ENCODE assay signal across 33 cellular contexts in genomic region chr1:4928186-4928585, GRCh38.
DNase-seq lines count a peak whose midpoint lies in the region; ATAC-seq, FAIRE-seq and TF ChIP-seq lines count a peak whose summit lies in the region.
"Had no signal": no experiment of that assay in that cellular context is flagged by ENCODE, and none has a peak within 500 bp of the region (broad histone marks: within the 10 kb centered on the region; RNA-seq: fewer than 3 reads in every experiment).

No MANE protein-coding gene starts in this region.

- DNase-seq in HepG2 (ENCODE audit: low spot score) (no peak), right lobe of liver (no peak), IMR-90 (no peak), K562 (ENCODE audit: extremely low read depth in 1 of 4, low spot score in 3 of 4) (no peak), osteoblast (ENCODE audit: insufficient read length, low spot score, missing footprints) (no peak), ovary (no peak)
- DNase-seq: 8988T; ACHN; AML-193; BE2C; C1 segment of cervical spinal cord; Caco-2; Calu3; CD4-positive, alpha-beta memory T cell; CD4-positive, alpha-beta T cell; CD4-positive, CD25-positive, alpha-beta regulatory T cell; CD8-positive, alpha-beta memory T cell; CD8-positive, alpha-beta T cell; COR-L47; DMS 273 treated with DMSO at 0.1 percent for 48 hours; DMS153; DMS53; DMS79; DMS79 treated with DMSO at 0.1 percent for 48 hours; DND-41; EL had no signal

- POLR2A ChIA-PET in HepG2 (lab: Yijun Ruan, JAX): no interaction called here
- POLR2A ChIA-PET in IMR-90 (lab: Charles Lee; ENCODE audit: unreplicated experiment): no interaction called here
- POLR2A ChIA-PET in K562 (lab: Yijun Ruan, JAX): interaction anchor here (0.6 to 0.8 kb wide), 2 partner anchors 37 to 60 kb away, joined by 3 read pairs; no protein-coding TSS in a partner anchor

- no peak overlapping the region for H4K5ac ChIP-seq in IMR-90 (ENCODE audit: low read depth, low read length)

- no peak overlapping the region for H3K56ac ChIP-seq in IMR-90 (ENCODE audit: extremely low read depth, insufficient read depth, low read length)

- H3K9me3 ChIP-seq in HepG2 (ENCODE audit: low read length): peaks cover 37% of the 10 kb centered on the region
- H3K9me3 ChIP-seq in right lobe of liver: no peaks in the 10 kb centered on the region
- peaks cover 41% of the 10 kb centered on the region for H3K9me3 ChIP-seq in IMR-90 (ENCODE audit: control insufficient read depth, insufficient read depth, low read length)
- no peaks in the 10 kb centered on the region; the same call in 1 of the 2 replicates for H3K9me3 ChIP-seq in K562 (replicated peaks; ENCODE audit: control insufficient read depth, insufficient read depth, low read depth, low read length)
- H3K9me3 ChIP-seq in osteoblast (ENCODE audit: low read depth, low read length): no peaks in the 10 kb centered on the region
- no peaks in the 10 kb centered on the region for H3K9me3 ChIP-seq in ovary
- H3K9me3 ChIP-seq: A549; BE2C; BLaER1; BLaER1 treated with 17β-estradiol and CSF1 and Interleukin-3, amounts not matched to agents 10 nM and 100 nM; Caco-2 had no signal

- no peak overlapping the region for H3K4ac ChIP-seq in IMR-90 (ENCODE audit: low read depth, low read length)

- H2AFZ ChIP-seq in HepG2 (ENCODE audit: low read length): no peak overlapping the region
- no peak overlapping the region for H2AFZ ChIP-seq in IMR-90 (replicated peaks; ENCODE audit: low read length, poor library complexity)
- H2AFZ ChIP-seq in K562 (ENCODE audit: low read depth, low read length): no peak overlapping the region
- H2AFZ ChIP-seq in osteoblast (ENCODE audit: low read length): no peak overlapping the region

- no peak overlapping the region for H2BK5ac ChIP-seq in IMR-90 (ENCODE audit: low read depth, low read length, poor library complexity, severe bottlenecking)

- no peaks in the 10 kb centered on the region for H3K79me1 ChIP-seq in IMR-90 (ENCODE audit: low read depth in 1 of 2, low read length in 2 of 2)

- H2BK120ac ChIP-seq in IMR-90 (ENCODE audit: low read depth, low read length): no peak overlapping the region

- CTCF ChIA-PET in HepG2 (lab: Yijun Ruan, JAX; ENCODE audit: low intra/inter-chr PET ratio, low total read pairs) (no interaction called here), IMR-90 (lab: Yijun Ruan, JAX) (no interaction called here), K562 (lab: Yijun Ruan, JAX; ENCODE audit: low intra/inter-chr PET ratio) (no interaction called here)

- in situ Hi-C loops in HepG2 (cut with HindIII; ENCODE audit: extremely low pct_ligation_motif_present, low pct_unique_long_range_greater_than_20kb) (no loop called here), IMR-90 (cut with MboI; ENCODE audit: low sequenced_read_pairs) (no loop called here), K562 (cut with MboI) (no loop called here)

- TF ChIP-seq CTCF in HepG2 (CRISPR knock-in tag; IDR thresholded peaks at IDR 0.05): no peak
- TF ChIP-seq CTCF in right lobe of liver (IDR thresholded peaks at IDR 0.05): no peak
- no peak for TF ChIP-seq CTCF in IMR-90 (conservative IDR thresholded peaks at IDR 0.05; ENCODE audit: low read depth, low read length)
- no peak for TF ChIP-seq CTCF in K562 (IDR thresholded peaks at IDR 0.05 in 2 of 3, conservative IDR thresholded peaks at IDR 0.05 in 1 of 3; ENCODE audit: insufficient read depth in 2 of 3, low read depth in 1 of 3, low read length in 3 of 3)
- no peak for TF ChIP-seq CTCF in osteoblast (IDR thresholded peaks at IDR 0.05; ENCODE audit: extremely low read depth, low read depth, low read length)
- TF ChIP-seq CTCF in ovary (IDR thresholded peaks at IDR 0.05): no peak

- dilution Hi-C loops in IMR-90 (cut with HindIII; ENCODE audit: low sequenced_read_pairs, unreplicated experiment): no loop called here

- H4K91ac ChIP-seq in IMR-90 (ENCODE audit: insufficient read depth, low read depth, low read length): no peak overlapping the region

- H3K4me1 ChIP-seq in HepG2 (ENCODE audit: insufficient read depth, low read length) (no peaks in the 10 kb centered on the region), right lobe of liver (no peaks in the 10 kb centered on the region), IMR-90 (ENCODE audit: control insufficient read depth, insufficient read depth, low read length) (no peaks in the 10 kb centered on the region), K562 (replicated peaks in 1 of 2; ENCODE audit: control insufficient read depth in 2 of 2, insufficient read depth in 2 of 2, low read length in 2 of 2) (no peaks in the 10 kb centered on the region), osteoblast (ENCODE audit: insufficient read depth, low read length) (no peaks in the 10 kb centered on the region), ovary (ENCODE audit: insufficient read depth) (no peaks in the 10 kb centered on the region)
- H3K4me1 ChIP-seq: A549, BE2C, Caco-2 had no signal

- H3K27me3 ChIP-seq in HepG2 (ENCODE audit: control insufficient read depth in 1 of 2, insufficient read depth in 2 of 2, low read length in 2 of 2) (no peaks in the 10 kb centered on the region; a peak in 1 of 5 replicates), right lobe of liver (no peaks in the 10 kb centered on the region), IMR-90 (ENCODE audit: control insufficient read depth, insufficient read depth, low read length) (no peaks in the 10 kb centered on the region), K562 (ENCODE audit: control insufficient read depth in 2 of 2, insufficient read depth in 2 of 2, low read length in 2 of 2) (no peaks in the 10 kb centered on the region), osteoblast (ENCODE audit: insufficient read depth, low read length) (no peaks in the 10 kb centered on the region), ovary (no peaks in the 10 kb centered on the region)
- H3K27me3 ChIP-seq: BE2C; BLaER1; BLaER1 treated with 17β-estradiol and CSF1 and Interleukin-3, amounts not matched to agents 10 nM and 100 nM had no signal

- H2BK15ac ChIP-seq in IMR-90 (ENCODE audit: low read depth, low read length): no peak overlapping the region

- H3K4me3 ChIP-seq in HepG2 (replicated peaks in 1 of 3; ENCODE audit: insufficient read depth in 1 of 3, low read depth in 2 of 3, low read length in 3 of 3): no peak overlapping the region
- H3K4me3 ChIP-seq in right lobe of liver: no peak overlapping the region
- H3K4me3 ChIP-seq in IMR-90 (ENCODE audit: insufficient read depth, low read depth, low read length): no peak overlapping the region
- H3K4me3 ChIP-seq in K562: no peak overlapping the region
- no peak overlapping the region for H3K4me3 ChIP-seq in osteoblast (ENCODE audit: insufficient read depth, low read length)
- H3K4me3 ChIP-seq in ovary: no peak overlapping the region
- H3K4me3 ChIP-seq: A549; BLaER1; BLaER1 treated with 17β-estradiol and CSF1 and Interleukin-3, amounts not matched to agents 10 nM and 100 nM had no signal

- H3K9me1 ChIP-seq in IMR-90 (ENCODE audit: insufficient read depth, low read length) (no peaks in the 10 kb centered on the region), K562 (ENCODE audit: control insufficient read depth, insufficient read depth, low read length) (no peaks in the 10 kb centered on the region)

- H3K4me2 ChIP-seq in HepG2 (ENCODE audit: low read depth, low read length): no peak overlapping the region
- no peak overlapping the region for H3K4me2 ChIP-seq in IMR-90 (ENCODE audit: low read depth, low read length)
- H3K4me2 ChIP-seq in K562 (ENCODE audit: insufficient read depth, low read length): no peak overlapping the region
- H3K4me2 ChIP-seq in osteoblast (ENCODE audit: insufficient read depth, low read length): no peak overlapping the region
- H3K4me2 ChIP-seq: A549; BLaER1; BLaER1 treated with 17β-estradiol and CSF1 and Interleukin-3, amounts not matched to agents 10 nM and 100 nM had no signal

- 14% methylated on average over 4 of the region's 6 CpGs for whole genome bisulfite sequencing in HepG2 (ENCODE audit: low lambda C conversion rate)
- WGBS in right lobe of liver (ENCODE audit: insufficient coverage, low coverage, low lambda C conversion rate, missing lambda C conversion rate): 36% methylated on average over 5 of the region's 6 CpGs
- no CpG with 5 or more reads among the region's 6 CpGs for whole genome bisulfite sequencing in IMR-90 (ENCODE audit: extremely low coverage in 2 of 2, insufficient read length in 1 of 2), 2 experiments
- WGBS in K562 (ENCODE audit: insufficient coverage, low coverage, missing lambda C conversion rate): 3% methylated on average over 6 of the region's 6 CpGs
- 86 to 92% (median 91%) methylated on average over 6 of the region's 6 CpGs for WGBS in ovary, 3 donors

- TF ChIP-seq EP300 in HepG2 (IDR thresholded peaks at IDR 0.05; ENCODE audit: low read depth in 2 of 2, low read length in 2 of 2) (no peak), HepG2 (CRISPR knock-in tag; IDR thresholded peaks at IDR 0.05; ENCODE audit: borderline replicate concordance) (no peak), K562 (IDR thresholded peaks at IDR 0.05; ENCODE audit: low read length) (no peak), ovary (IDR thresholded peaks at IDR 0.05) (no peak)

- no peak overlapping the region for H2BK20ac ChIP-seq in IMR-90 (ENCODE audit: low read depth, low read length)

- BruUV-seq in HepG2 (replicated peaks; lab: Mats Ljungman, UMichigan) (no TSS peak), IMR-90 (replicated peaks; lab: Mats Ljungman, UMichigan) (no TSS peak), K562 (replicated peaks; lab: Mats Ljungman, UMichigan) (no TSS peak)

- no peak for FAIRE-seq in HepG2 (lab: Jason Lieb, UNC)
- FAIRE-seq in K562 (lab: Jason Lieb, UNC): no peak
- FAIRE-seq: A204.1, A549, D721Med had no signal

- no peak overlapping the region for H3K18ac ChIP-seq in IMR-90 (ENCODE audit: low read depth, low read length)

- H3K27ac ChIP-seq in HepG2 (ENCODE audit: extremely low read length, insufficient read depth, low read length) (no peak overlapping the region), right lobe of liver (no peak overlapping the region), IMR-90 (ENCODE audit: insufficient read depth, low read length) (no peak overlapping the region), K562 (ENCODE audit: extremely low read depth, low read depth, low read length) (no peak overlapping the region), osteoblast (ENCODE audit: low read depth, low read length) (no peak overlapping the region), ovary (no peak overlapping the region)
- H3K27ac ChIP-seq: 22Rv1; A549; BLaER1; BLaER1 treated with 17β-estradiol and CSF1 and Interleukin-3, amounts not matched to agents 10 nM and 100 nM; C4-2B had no signal

- H3K36me3 ChIP-seq in HepG2 (replicated peaks in 1 of 2; ENCODE audit: control insufficient read depth in 1 of 2, insufficient read depth in 2 of 2, low read length in 2 of 2) (no peaks in the 10 kb centered on the region), right lobe of liver (no peaks in the 10 kb centered on the region), IMR-90 (ENCODE audit: control insufficient read depth, insufficient read depth, low read length) (no peaks in the 10 kb centered on the region), K562 (ENCODE audit: control insufficient read depth, insufficient read depth, low read length) (no peaks in the 10 kb centered on the region), osteoblast (ENCODE audit: insufficient read depth, low read length) (no peaks in the 10 kb centered on the region), ovary (no peaks in the 10 kb centered on the region)
- H3K36me3 ChIP-seq: BE2C; BLaER1; BLaER1 treated with 17β-estradiol and CSF1 and Interleukin-3, amounts not matched to agents 10 nM and 100 nM had no signal

- H4K20me1 ChIP-seq in HepG2 (ENCODE audit: insufficient read depth, low read length): no peaks in the 10 kb centered on the region
- H4K20me1 ChIP-seq in IMR-90 (ENCODE audit: insufficient read depth, low read length): no peaks in the 10 kb centered on the region
- no peaks in the 10 kb centered on the region for H4K20me1 ChIP-seq in K562 (replicated peaks; ENCODE audit: control insufficient read depth, insufficient read depth, low read length)
- no peaks in the 10 kb centered on the region for H4K20me1 ChIP-seq in osteoblast (ENCODE audit: insufficient read depth, low read length)
- H4K20me1 ChIP-seq: BLaER1 had no signal

- no peak overlapping the region for H4K8ac ChIP-seq in IMR-90 (ENCODE audit: low read depth in 2 of 2, low read length in 2 of 2)

- TF ChIP-seq POLR2A in HepG2 (IDR thresholded peaks at IDR 0.05; ENCODE audit: insufficient read depth in 1 of 2, low read depth in 2 of 2, low read length in 2 of 2) (no peak), right lobe of liver (IDR thresholded peaks at IDR 0.05) (no peak), IMR-90 (IDR thresholded peaks at IDR 0.05; ENCODE audit: low read depth, low read length) (no peak), K562 (conservative IDR thresholded peaks at IDR 0.05) (no peak), ovary (IDR thresholded peaks at IDR 0.05) (no peak)

- H3K79me2 ChIP-seq in HepG2 (ENCODE audit: insufficient read depth, low read length): no peaks in the 10 kb centered on the region
- H3K79me2 ChIP-seq in K562 (ENCODE audit: control insufficient read depth, insufficient read depth, low read length): no peaks in the 10 kb centered on the region
- H3K79me2 ChIP-seq in osteoblast (ENCODE audit: insufficient read depth, low read length): no peaks in the 10 kb centered on the region

- no peak for TF ChIP-seq RAD21 in HepG2 (CRISPR knock-in tag; IDR thresholded peaks at IDR 0.05)
- TF ChIP-seq RAD21 in IMR-90 (IDR thresholded peaks at IDR 0.05; ENCODE audit: low read length): no peak
- no peak for TF ChIP-seq RAD21 in K562 (CRISPR knock-in tag; conservative IDR thresholded peaks at IDR 0.05 in 1 of 2, IDR thresholded peaks at IDR 0.05 in 1 of 2)

- H2AK5ac ChIP-seq in IMR-90 (ENCODE audit: low read depth, low read length): no peak overlapping the region

- no peak overlapping the region for H3K23ac ChIP-seq in IMR-90 (ENCODE audit: low read depth, low read length)

- H3K9ac ChIP-seq in HepG2 (ENCODE audit: insufficient read depth, low read depth, low read length) (no peak overlapping the region), IMR-90 (ENCODE audit: low read depth, low read length) (no peak overlapping the region), K562 (ENCODE audit: insufficient read depth in 1 of 2, low read depth in 2 of 2, low read length in 2 of 2) (no peak overlapping the region)
- H3K9ac ChIP-seq: BLaER1; BLaER1 treated with 17β-estradiol and CSF1 and Interleukin-3, amounts not matched to agents 10 nM and 100 nM had no signal

- intact Hi-C loops in HepG2 (cut with micrococcal nuclease; ENCODE audit: unreplicated experiment): no loop called here
- intact Hi-C loops in right lobe of liver (cut with DNase I): no loop called here
- intact Hi-C loops in IMR-90 (cut with micrococcal nuclease): no loop called here
- intact Hi-C loops in K562 (cut with micrococcal nuclease): no loop called here
- intact Hi-C loops in ovary (cut with DNase I): no loop called here

- ATAC-seq in HepG2 (no peak), right lobe of liver (no peak), IMR-90 (ENCODE audit: low read depth) (no peak), K562 (no peak)
- ATAC-seq: A549; CD8-positive, alpha-beta T cell had no signal

- no peak overlapping the region for H3K14ac ChIP-seq in IMR-90 (replicated peaks; ENCODE audit: low read depth, low read length)

- H2AK9ac ChIP-seq in IMR-90 (replicated peaks; ENCODE audit: low read depth, low read length, poor library complexity): no peak overlapping the region

Comparison
In these comparisons a context has a peak if more than half of its experiments do, and no peak if none do; other contexts are left out.
1. Of the 241 proteins assayed by ChIP-seq in both HepG2 and K562: peak only in HepG2: none; only in K562: none; in both: CEBPB; in neither: 239; mixed calls (peak in some experiments, not most) for 1.